ENCODE assay signal across 27 cellular contexts in the genomic region with DNA sequence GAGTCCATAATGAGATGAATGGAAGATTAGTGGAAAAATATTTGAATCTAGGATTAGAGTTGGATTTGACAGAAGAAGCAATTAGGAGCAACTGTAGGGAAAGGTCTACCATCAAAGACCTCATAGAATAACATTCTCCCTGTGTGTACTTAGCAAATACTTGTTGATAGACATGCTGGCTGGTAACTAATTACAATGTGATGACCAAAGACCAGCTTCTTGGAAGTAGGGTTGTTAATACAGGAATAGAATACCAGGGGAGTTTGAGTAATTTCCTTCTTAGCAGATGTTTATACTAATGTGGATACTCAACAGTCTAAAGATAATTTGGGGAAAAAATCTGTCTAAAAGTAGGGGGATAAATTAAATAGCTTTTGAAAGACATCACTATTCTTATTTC.
DNase-seq lines count a peak whose midpoint lies in the region; ATAC-seq, FAIRE-seq and TF ChIP-seq lines count a peak whose summit lies in the region.
"Had no signal": no experiment of that assay in that cellular context is flagged by ENCODE, and none has a peak within 500 bp of the region (broad histone marks: within the 10 kb centered on the region; RNA-seq: fewer than 3 reads in every experiment).

No MANE protein-coding gene starts in this region.

- BruUV-seq in MCF 10A (replicated peaks; lab: Mats Ljungman, UMichigan) = no TSS peak

- no peaks in the 10 kb centered on the region for H3K27me3 Mint-ChIP-seq in MCF 10A (ENCODE audit: insufficient read depth, unreplicated experiment)
- H3K27me3 Mint-ChIP-seq: B cell had no signal

- POLR2A ChIA-PET in AG04449 (lab: Yijun Ruan, JAX) = no interaction called here
- POLR2A ChIA-PET in MCF 10A (lab: Yijun Ruan, JAX) = no interaction called here

- H3K4me3 Mint-ChIP-seq in MCF 10A (ENCODE audit: unreplicated experiment) = no peak overlapping the region
- H3K4me3 Mint-ChIP-seq: B cell; CD8-positive, alpha-beta T cell had no signal

- no peaks in the 10 kb centered on the region for H3K27me3 ChIP-seq in bronchial epithelial cell (ENCODE audit: control insufficient read depth, insufficient read depth, low read length)
- H3K27me3 ChIP-seq: SJSA1 had no signal

- no peaks in the 10 kb centered on the region for H3K36me3 ChIP-seq in bronchial epithelial cell (ENCODE audit: control insufficient read depth, insufficient read depth, low read length)
- H3K36me3 ChIP-seq: HAP-1, SJSA1 had no signal

- H3K4me1 Mint-ChIP-seq in MCF 10A (ENCODE audit: insufficient read depth, unreplicated experiment) = no peaks in the 10 kb centered on the region
- H3K4me1 Mint-ChIP-seq: B cell had no signal

- ATAC-seq in HG03520 (IDR thresholded peaks at IDR 0.05; ENCODE audit: unreplicated experiment) = no peak
- ATAC-seq: CD8-positive, alpha-beta T cell; PC-3 had no signal

- intact Hi-C loops in MCF 10A (cut with micrococcal nuclease) = no loop called here

- FAIRE-seq in bronchial epithelial cell (lab: Jason Lieb, UNC) = no peak
- FAIRE-seq: A204.1, GM12892 had no signal

- H3K9me3 Mint-ChIP-seq in MCF 10A (ENCODE audit: unreplicated experiment) = no peaks in the 10 kb centered on the region
- H3K9me3 Mint-ChIP-seq: CD8-positive, alpha-beta T cell had no signal

- CTCF ChIA-PET in AG04449 (lab: Yijun Ruan, JAX) (interaction anchor here (1.3 to 1.4 kb wide), 2 partner anchors 11 to 89 kb away, joined by 4 read pairs; no protein-coding TSS in a partner anchor), MCF 10A (lab: Yijun Ruan, JAX) (interaction anchor here (1.2 kb wide), 1 partner anchor 385 kb away, joined by 4 read pairs; no protein-coding TSS in a partner anchor)

- H3K4me3 ChIP-seq in AG04449 (ENCODE audit: low read depth, low read length) (no peak overlapping the region), bronchial epithelial cell (ENCODE audit: low read depth, low read length) (no peak overlapping the region)
- H3K4me3 ChIP-seq: HAP-1, SJSA1 had no signal

- DNase-seq in AG04449 (ENCODE audit: low read depth, low spot score) (peak; percentile 31), EH (ENCODE audit: low read depth) (peak; percentile 55), bronchial epithelial cell (ENCODE audit: low read depth) (peak; percentile 3), iris pigment epithelial cell (ENCODE audit: low read depth) (peak; percentile 10), MCF 10A (ENCODE audit: unreplicated experiment) (no peak)
- DNase-seq in stimulated activated CD4-positive, alpha-beta T cell treated with anti-CD3 and anti-CD28 coated beads, Interleukin-15, amount 100 ng/mL, for 24 hours = no peak
- DNase-seq in effector CD8-positive, alpha-beta T cell (lab: John Stamatoyannopoulos, UW) = no peak
- DNase-seq: CD8-positive, alpha-beta T cell; DMS 273 treated with DMSO at 0.1 percent for 48 hours; DMS79 treated with DMSO at 0.1 percent for 48 hours; GOT3; NCI-H1092 treated with DMSO at 0.1 percent for 48 hours; NCI-H1436; NCI-H187; NCI-H2171 treated with DMSO at 0.1 percent for 48 hours; NCI-H345; NCI-H524 treated with DMSO at 0.1 percent for 48 hours; NCI-H82; NK-92 treated with Interleukin-12 subunit alpha and Interleukin-12 subunit beta, amount 100 ng/mL, for 24 hours; PC-3; Right ventricle myocardium superior had no signal

- TF ChIP-seq CTCF in AG04449 (IDR thresholded peaks at IDR 0.05; ENCODE audit: insufficient read depth, low read length, missing control alignments) (no peak), bronchial epithelial cell (IDR thresholded peaks at IDR 0.05; ENCODE audit: insufficient read depth, low read length, severe bottlenecking) (no peak), MCF 10A (IDR thresholded peaks at IDR 0.05; ENCODE audit: unreplicated experiment) (no peak)

- H3K27ac Mint-ChIP-seq in MCF 10A (ENCODE audit: low read depth, unreplicated experiment) = no peak overlapping the region
- H3K27ac Mint-ChIP-seq: B cell; CD8-positive, alpha-beta T cell had no signal

- H3K36me3 Mint-ChIP-seq in MCF 10A (ENCODE audit: insufficient read depth, unreplicated experiment) = no peaks in the 10 kb centered on the region

Comparison
In these comparisons a context has a peak if more than half of its experiments do, and no peak if none do; other contexts are left out.
1. DNase-seq: peak in AG04449 (single experiment), EH (single experiment), bronchial epithelial cell (single experiment) and iris pigment epithelial cell (single experiment); none in stimulated activated CD4-positive, alpha-beta T cell treated with anti-CD3 and anti-CD28 coated beads, Interleukin-15, amount 100 ng/mL, for 24 hours (single experiment), effector CD8-positive, alpha-beta T cell (single experiment) and MCF 10A (single experiment).